8 cellular contexts compared by ENCODE assay signal in genomic region chr14:34088918-34089317, GRCh38.
"Had no signal": no experiment of that assay in that cellular context is flagged by ENCODE, and none has a peak within 500 bp of the region (broad histone marks: within the 10 kb centered on the region; RNA-seq: fewer than 3 reads in every experiment).

No MANE protein-coding gene starts in this region.

- H3K27ac ChIP-seq: HL-60 had no signal

- DNase-seq: H9, HCEC 1CT, KG1 had no signal

- FAIRE-seq: H1, H54, HepG2 had no signal

- ATAC-seq: GM23338, HepG2 had no signal

- H3K4me2 ChIP-seq: GM23338 had no signal

- H3K4me3 ChIP-seq: GM23338 had no signal

- H2AFZ ChIP-seq: GM23338 had no signal
